10 cellular contexts compared by ENCODE assay signal in genomic region chr17:17826340-17826708, GRCh38. TPM values are rescaled to one million over a fixed set of nuclear protein-coding genes. Genes with fewer than 3 reads are reported as not detected.
DNase-seq lines count a peak whose midpoint lies in the region; TF ChIP-seq lines count a peak whose summit lies in the region.
"Had no signal": no experiment of that assay in that cellular context is flagged by ENCODE, and none has a peak within 500 bp of the region (broad histone marks: within the 10 kb centered on the region; RNA-seq: fewer than 3 reads in every experiment).

No MANE protein-coding gene starts in this region.

- TF ChIP-seq CTCF in CD14-positive monocyte (IDR thresholded peaks at IDR 0.05) (no peak), Loucy (conservative IDR thresholded peaks at IDR 0.05; ENCODE audit: low read length) (no peak), brain (conservative IDR thresholded peaks at IDR 0.05) (no peak), osteocyte (IDR thresholded peaks at IDR 0.05) (no peak), foreskin fibroblast (IDR thresholded peaks at IDR 0.05; ENCODE audit: low read depth, low read length) (no peak)

- H3K4me1 Mint-ChIP-seq in CD14-positive monocyte (peaks cover 43% of the 10 kb centered on the region), brain (peaks cover 82% of the 10 kb centered on the region), osteocyte (ENCODE audit: unreplicated experiment) (peaks cover 64% of the 10 kb centered on the region)

- H3K4me3 ChIP-seq in Loucy (ENCODE audit: low read length, poor library complexity, severe bottlenecking) (peak overlapping the region; percentile 65), foreskin fibroblast (ENCODE audit: low read depth in 1 of 2, low read length in 2 of 2) (no peak overlapping the region)

- H3K4me3 Mint-ChIP-seq in CD14-positive monocyte (peak overlapping the region; percentile 5 to 22), brain (peak overlapping the region in 1 of 5 experiments; percentile 68), osteocyte (ENCODE audit: unreplicated experiment) (no peak overlapping the region)

- no peaks in the 10 kb centered on the region for H3K9me2 ChIP-seq in Loucy (replicated peaks; ENCODE audit: low read depth, low read length)

- intact Hi-C loops in CD14-positive monocyte (cut with micrococcal nuclease): no loop called here

- no peaks in the 10 kb centered on the region for H3K9me3 ChIP-seq in Loucy (ENCODE audit: insufficient read depth, low read depth, low read length)

- peaks cover 0 to 2% (median 0%) of the 10 kb centered on the region in 7 donors for H3K9me3 Mint-ChIP-seq in CD14-positive monocyte
- H3K9me3 Mint-ChIP-seq in brain: peaks cover 0 to 5% (median 0%) of the 10 kb centered on the region in 5 experiments
- H3K9me3 Mint-ChIP-seq in osteocyte (ENCODE audit: unreplicated experiment): no peaks in the 10 kb centered on the region

- H2AFZ ChIP-seq in Loucy (ENCODE audit: low read length): no peak overlapping the region

- peaks cover 14% of the 10 kb centered on the region for H4K20me1 ChIP-seq in Loucy (ENCODE audit: insufficient read depth, low read length, poor library complexity, severe bottlenecking)

- H3K36me3 Mint-ChIP-seq in CD14-positive monocyte (peaks cover 22 to 30% of the 10 kb centered on the region in 2 donors), brain (no peaks in the 10 kb centered on the region), osteocyte (ENCODE audit: unreplicated experiment) (no peaks in the 10 kb centered on the region)

- H3K36me3 ChIP-seq in Loucy (ENCODE audit: insufficient read depth, low read length): no peaks in the 10 kb centered on the region

- H3K27me3 Mint-ChIP-seq in CD14-positive monocyte (ENCODE audit: low read depth in 3 of 3) (peaks cover 2 to 4% (median 2%) of the 10 kb centered on the region in 3 donors), brain (no peaks in the 10 kb centered on the region), osteocyte (ENCODE audit: unreplicated experiment) (no peaks in the 10 kb centered on the region)

- peaks cover 27% of the 10 kb centered on the region for H3K79me2 ChIP-seq in Loucy (ENCODE audit: insufficient read depth, low read length)

- DNase-seq in CD14-positive monocyte (ENCODE audit: low spot score): no peak
- no peak for DNase-seq in osteocyte (ENCODE audit: extremely low spot score, unreplicated experiment)
- DNase-seq in NCI-H226: no peak
- no peak for DNase-seq in activated gamma-delta T cell treated with Interleukin-2 at 50 U/mL for 16 hours
- DNase-seq in foreskin fibroblast: no peak
- no peak for DNase-seq in activated effector memory CD4-positive, alpha-beta T cell treated with anti-CD3 and anti-CD28 coated beads, Interleukin-2, amount 50 U/mL, for 16 hours
- DNase-seq: activated CD4-positive, CD25-positive, alpha-beta regulatory T cell; NCI-H1417 treated with DMSO at 0.1 percent for 48 hours had no signal

- H3F3A ChIP-seq in Loucy (ENCODE audit: low read depth): peaks cover 6% of the 10 kb centered on the region

- H3K27me3 ChIP-seq in Loucy (ENCODE audit: insufficient read depth, low read length, poor library complexity, severe bottlenecking): no peaks in the 10 kb centered on the region

- H3K4me2 ChIP-seq in Loucy (ENCODE audit: low read depth, low read length, poor library complexity, severe bottlenecking): peak overlapping the region; percentile 92

- H3K9ac ChIP-seq in Loucy (ENCODE audit: low read depth, low read length, poor library complexity, severe bottlenecking): peak overlapping the region; percentile 65

- peaks cover 55% of the 10 kb centered on the region for H3K4me1 ChIP-seq in Loucy (ENCODE audit: insufficient read depth, low read length, poor library complexity, severe bottlenecking)

- H3K27ac Mint-ChIP-seq in CD14-positive monocyte (peak overlapping the region in 3 of 7 donors; percentile 20 to 74 (median 24)), brain (peak overlapping the region in 4 of 5 experiments; percentile 46 to 96 (median 86)), osteocyte (ENCODE audit: unreplicated experiment) (peak overlapping the region; percentile 39)

RNA-seq across cellular contexts. Expression of gene SREBF1, which starts 10.5 kb away (rescaled TPM):
- polyA plus RNA-seq in CD14-positive monocyte: 10 to 100 TPM in 1 of 2 donors, 1 to 10 TPM in 1; 7.6 to 10.5 TPM
- 39.4 TPM for polyA plus RNA-seq in brain (ENCODE audit: insufficient read depth, low read depth, low replicate concordance)
- 78.0 and 86.9 TPM in 2 replicates for total RNA-seq in osteocyte
